ENCODE assay signal across 18 cellular contexts in genomic region chr1:212479188-212479587, GRCh38.
"Had no signal": no experiment of that assay in that cellular context is flagged by ENCODE, and none has a peak within 500 bp of the region (broad histone marks: within the 10 kb centered on the region; RNA-seq: fewer than 3 reads in every experiment).

No MANE protein-coding gene starts in this region.

- ATAC-seq: left cardiac atrium; stimulated activated naive CD8-positive, alpha-beta T cell treated with anti-CD3 and anti-CD28 coated beads, Interleukin-15, Interleukin-2, amounts not matched to agents 100 U/mL and 50 U/mL, for 24 hours; WTC11 had no signal

- H3K4me3 Mint-ChIP-seq: activated CD4-positive, alpha-beta T cell treated with anti-CD3 and anti-CD28 coated beads, Interleukin-2, amount 10 ng/mL, durations not matched to agents 24 days and 14 days; naive B cell; WTC11 had no signal

- H3K36me3 Mint-ChIP-seq: naive B cell, WTC11 had no signal

- H3K4me1 ChIP-seq: colonic mucosa, right atrium auricular region had no signal

- H3K9me3 Mint-ChIP-seq: activated CD4-positive, alpha-beta T cell treated with anti-CD3 and anti-CD28 coated beads, Interleukin-2, amount 10 ng/mL, durations not matched to agents 24 days and 14 days; naive B cell; WTC11 had no signal

- H3K4me3 ChIP-seq: colonic mucosa, esophagus squamous epithelium, lung, right atrium auricular region, skin epidermis, transverse colon had no signal

- H3K27ac Mint-ChIP-seq: activated CD4-positive, alpha-beta T cell treated with anti-CD3 and anti-CD28 coated beads, Interleukin-2, amount 10 ng/mL, durations not matched to agents 24 days and 14 days; naive B cell; WTC11 had no signal

- DNase-seq: activated CD4-positive, alpha-beta T cell treated with anti-CD3 and anti-CD28 coated beads, Interleukin-2, amount 10 ng/mL, durations not matched to agents 24 days and 14 days; activated CD8-positive, alpha-beta memory T cell treated with anti-CD3 and anti-CD28 coated beads for 24 hours; activated gamma-delta T cell treated with Interleukin-2 at 50 U/mL for 16 hours; colonic mucosa; esophagus squamous epithelium; left cardiac atrium; naive B cell; stimulated activated CD4-positive, alpha-beta T cell treated with anti-CD3 and anti-CD28 coated beads, Interleukin-15, amount 100 ng/mL, for 24 hours; stimulated activated CD4-positive, alpha-beta T cell treated with anti-CD3 and anti-CD28 coated beads, Interleukin-4, amount 100 ng/mL, for 24 hours; stimulated activated naive CD8-positive, alpha-beta T cell treated with anti-CD3 and anti-CD28 coated beads, Interleukin-15, Interleukin-2, amounts not matched to agents 100 U/mL and 50 U/mL, for 24 hours; SW 1271; transverse colon had no signal

- H3K9me3 ChIP-seq: colonic mucosa, esophagus squamous epithelium, right atrium auricular region, transverse colon had no signal

- FAIRE-seq: endometrium, TTC549 had no signal

- H3K27me3 ChIP-seq: colonic mucosa, right atrium auricular region, transverse colon had no signal

- H3K36me3 ChIP-seq: colonic mucosa, esophagus squamous epithelium, right atrium auricular region, transverse colon had no signal

- H3K27ac ChIP-seq: esophagus squamous epithelium, right atrium auricular region, skin epidermis had no signal
